Comparison of ENCODE assay signal across 8 cellular contexts in the genomic region with DNA sequence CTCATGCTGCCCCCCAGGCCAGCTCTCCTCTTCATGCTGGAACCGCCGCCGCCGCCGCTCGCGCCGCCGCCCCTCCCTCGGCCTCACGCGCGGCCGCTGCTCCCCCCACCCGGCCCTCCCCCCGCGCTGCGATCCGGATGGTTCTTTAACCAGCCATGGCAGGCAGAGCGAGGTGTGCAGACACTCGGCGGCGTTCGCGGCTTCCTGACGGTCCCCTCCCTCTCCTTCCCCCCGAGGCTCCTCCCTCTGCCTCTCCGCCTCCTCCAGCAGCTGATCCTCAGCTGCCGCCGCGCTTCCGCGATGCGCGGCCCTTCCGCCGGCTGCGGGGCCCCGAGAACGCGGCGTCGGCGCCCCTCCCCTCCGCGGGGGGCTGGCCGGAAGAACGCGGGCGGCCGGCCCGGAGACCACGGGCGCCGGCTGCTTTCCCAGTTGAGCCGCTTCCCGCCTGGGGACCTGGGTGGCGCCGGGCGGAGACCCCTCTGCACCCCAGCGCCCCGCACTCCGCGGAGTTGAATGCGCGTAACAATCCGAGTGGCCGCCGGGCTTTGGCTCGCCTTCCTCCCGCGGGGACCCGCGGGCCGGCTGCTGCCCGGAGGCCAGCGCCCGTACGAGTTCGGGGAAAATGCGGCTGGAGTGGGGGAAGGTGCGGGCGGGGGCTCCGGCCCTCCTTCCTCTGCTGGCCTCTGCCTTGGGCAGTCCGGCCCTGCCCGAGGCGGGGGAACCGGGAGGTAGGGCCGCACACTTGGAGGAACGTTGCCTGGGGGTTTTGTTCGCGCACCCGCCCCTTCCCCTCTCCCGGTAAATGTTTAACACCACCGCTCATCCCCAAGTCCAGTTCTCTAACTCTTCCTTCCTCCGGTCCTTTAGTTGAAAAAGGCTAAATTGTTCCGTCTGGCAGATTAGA. TPM values are rescaled to one million over a fixed set of nuclear protein-coding genes. Genes with fewer than 3 reads are reported as not detected.
DNase-seq lines count a peak whose midpoint lies in the region; ATAC-seq and TF ChIP-seq lines count a peak whose summit lies in the region.

A gene with protein sequence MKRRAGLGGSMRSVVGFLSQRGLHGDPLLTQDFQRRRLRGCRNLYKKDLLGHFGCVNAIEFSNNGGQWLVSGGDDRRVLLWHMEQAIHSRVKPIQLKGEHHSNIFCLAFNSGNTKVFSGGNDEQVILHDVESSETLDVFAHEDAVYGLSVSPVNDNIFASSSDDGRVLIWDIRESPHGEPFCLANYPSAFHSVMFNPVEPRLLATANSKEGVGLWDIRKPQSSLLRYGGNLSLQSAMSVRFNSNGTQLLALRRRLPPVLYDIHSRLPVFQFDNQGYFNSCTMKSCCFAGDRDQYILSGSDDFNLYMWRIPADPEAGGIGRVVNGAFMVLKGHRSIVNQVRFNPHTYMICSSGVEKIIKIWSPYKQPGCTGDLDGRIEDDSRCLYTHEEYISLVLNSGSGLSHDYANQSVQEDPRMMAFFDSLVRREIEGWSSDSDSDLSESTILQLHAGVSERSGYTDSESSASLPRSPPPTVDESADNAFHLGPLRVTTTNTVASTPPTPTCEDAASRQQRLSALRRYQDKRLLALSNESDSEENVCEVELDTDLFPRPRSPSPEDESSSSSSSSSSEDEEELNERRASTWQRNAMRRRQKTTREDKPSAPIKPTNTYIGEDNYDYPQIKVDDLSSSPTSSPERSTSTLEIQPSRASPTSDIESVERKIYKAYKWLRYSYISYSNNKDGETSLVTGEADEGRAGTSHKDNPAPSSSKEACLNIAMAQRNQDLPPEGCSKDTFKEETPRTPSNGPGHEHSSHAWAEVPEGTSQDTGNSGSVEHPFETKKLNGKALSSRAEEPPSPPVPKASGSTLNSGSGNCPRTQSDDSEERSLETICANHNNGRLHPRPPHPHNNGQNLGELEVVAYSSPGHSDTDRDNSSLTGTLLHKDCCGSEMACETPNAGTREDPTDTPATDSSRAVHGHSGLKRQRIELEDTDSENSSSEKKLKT (minus strand): TSS at position 176 of the 904 bp plus-strand sequence. CDS start 141 bp downstream, at position 35.

- peak; percentile 71 for TF ChIP-seq POLR2A in GM15510 (IDR thresholded peaks at IDR 0.05; ENCODE audit: borderline replicate concordance, extremely low read depth, insufficient read length)
- peak; percentile 84 for TF ChIP-seq POLR2A in prostate gland (IDR thresholded peaks at IDR 0.05)

- H3K36me3 ChIP-seq in left ventricle myocardium inferior (peaks cover 10% of the 10 kb centered on the region), prostate gland (no peaks in the 10 kb centered on the region)

- H3K4me3 Mint-ChIP-seq in T-helper 17 cell = peak within 1 kb of the TSS; percentile 91

- under 1% methylated on average over 54 of the region's 97 CpGs for WGBS in prostate gland

- H3K27me3 ChIP-seq in left ventricle myocardium inferior (ENCODE audit: low read depth) = no peaks in the 10 kb centered on the region
- no peaks in the 10 kb centered on the region for H3K27me3 ChIP-seq in prostate gland (replicated peaks; ENCODE audit: insufficient read depth)

- H3K9me3 ChIP-seq in T-helper 17 cell (ENCODE audit: control insufficient read depth, low read length, poor library complexity, severe bottlenecking) = no peaks in the 10 kb centered on the region
- no peaks in the 10 kb centered on the region for H3K9me3 ChIP-seq in left ventricle myocardium inferior (replicated peaks)
- no peaks in the 10 kb centered on the region for H3K9me3 ChIP-seq in prostate gland

- TF ChIP-seq CTCF in left ventricle myocardium inferior (IDR thresholded peaks at IDR 0.05; ENCODE audit: borderline replicate concordance) (no peak), prostate gland (IDR thresholded peaks at IDR 0.05) (peak in 2 of 4 experiments; percentile 15 to 21)

- H3K27ac Mint-ChIP-seq in T-helper 17 cell = peak within 1 kb of the TSS; percentile 86

- H3K27me3 Mint-ChIP-seq in T-helper 17 cell = no peaks in the 10 kb centered on the region

- DNase-seq in NCI-H187 (lab: John Stamatoyannopoulos, UW) = peak; percentile 80 to 92
- peak; percentile 84 to 89 (median 85) for DNase-seq in T-helper 17 cell
- DNase-seq in amygdala (lab: John Stamatoyannopoulos, UW) = peak in 55 of 56 donors; percentile 28 to 88 (median 75)
- DNase-seq in left ventricle myocardium inferior = peak; percentile 94
- DNase-seq in prostate gland (ENCODE audit: low spot score) = peak; percentile 97
- DNase-seq in ureter (ENCODE audit: low spot score) = peak; percentile 95

- H3K36me3 Mint-ChIP-seq in T-helper 17 cell (ENCODE audit: low read depth) = peaks cover 2% of the 10 kb centered on the region

- peaks cover 52% of the 10 kb centered on the region for H3K4me1 ChIP-seq in left ventricle myocardium inferior
- peaks cover 7% of the 10 kb centered on the region for H3K4me1 ChIP-seq in prostate gland (replicated peaks)

- H3K4me3 ChIP-seq in left ventricle myocardium inferior (peak within 1 kb of the TSS; percentile 94), prostate gland (peak within 1 kb of the TSS; percentile 89 to 90)

- intact Hi-C loops in left ventricle myocardium inferior (cut with micrococcal nuclease) = no loop called here
- intact Hi-C loops in prostate gland (cut with DNase I) = no loop called here

- ATAC-seq in HG02884 (IDR thresholded peaks at IDR 0.05; ENCODE audit: unreplicated experiment) (peak; percentile 76), T-helper 17 cell (peak; percentile 94)

- H3K4me1 Mint-ChIP-seq in T-helper 17 cell = peaks cover 23% of the 10 kb centered on the region

- peak within 1 kb of the TSS; percentile 96 for H3K27ac ChIP-seq in left ventricle myocardium inferior (replicated peaks)
- H3K27ac ChIP-seq in prostate gland = peak within 1 kb of the TSS; percentile 96 to 97

RNA-seq across cellular contexts. Expression of the gene that starts here (rescaled TPM):
- total RNA-seq in T-helper 17 cell = 10 to 100 TPM; 55.0 to 61.6 TPM
- 57.8 TPM for total RNA-seq in left ventricle myocardium inferior
- 10 to 100 TPM; 25.3 to 67.4 TPM for total RNA-seq in prostate gland
- total RNA-seq in ureter = 58.6 TPM

Comparison
In these comparisons a context has a peak if more than half of its experiments do, and no peak if none do; other contexts are left out.
1. Peak in every context shown above with its lines: DNase-seq, ATAC-seq, H3K4me3 ChIP-seq and H3K27ac ChIP-seq.